Comparison of ENCODE assay signal across 8 cellular contexts in the genomic region with DNA sequence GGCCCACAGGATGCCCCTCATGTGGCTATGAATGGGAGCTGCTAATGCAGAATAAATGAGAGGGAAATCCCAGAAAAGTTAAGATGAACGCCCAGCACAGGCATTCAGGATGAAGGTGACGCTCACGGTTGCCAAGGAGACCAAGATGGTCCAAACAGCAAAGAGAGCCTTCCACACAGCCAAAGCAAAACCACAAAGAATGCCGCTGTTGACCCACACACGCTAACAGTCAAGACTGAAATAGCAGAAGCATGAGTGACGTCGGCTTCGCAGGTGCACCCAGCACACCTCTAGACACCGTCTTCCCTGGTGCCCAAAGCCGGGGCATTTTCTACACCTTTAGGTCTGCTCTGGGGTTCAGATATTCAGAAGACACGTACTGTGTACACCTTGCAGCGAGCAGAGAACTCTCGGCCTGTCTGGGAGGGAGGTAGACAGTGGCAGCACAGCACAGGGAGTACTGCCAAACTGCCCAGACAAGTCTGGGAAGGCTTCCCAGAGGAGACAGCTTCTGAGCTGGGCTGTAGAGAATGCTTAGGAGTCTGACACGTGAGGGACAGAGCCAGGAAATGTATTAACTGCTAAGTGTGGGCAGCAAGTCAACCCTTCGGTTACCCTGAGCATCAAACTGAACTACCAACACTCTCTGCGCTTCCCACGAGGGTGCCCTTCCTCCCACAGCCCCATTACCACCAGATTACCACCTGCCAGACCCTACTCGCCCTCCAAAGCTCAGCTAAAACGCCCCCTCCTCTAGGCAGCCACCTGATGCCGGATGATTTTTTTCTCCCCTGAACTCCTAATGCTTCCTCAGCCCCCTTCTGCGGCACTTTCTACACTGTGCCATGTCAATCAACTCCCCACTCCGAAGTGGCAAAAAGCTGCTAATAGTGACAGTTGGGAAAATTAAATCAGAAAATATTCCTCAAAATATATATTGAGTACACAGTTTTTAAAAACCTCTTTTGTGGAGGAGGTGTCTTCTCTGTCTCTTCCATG. TPM values are rescaled to one million over a fixed set of nuclear protein-coding genes. Genes with fewer than 3 reads are reported as not detected.
DNase-seq lines count a peak whose midpoint lies in the region; ATAC-seq and TF ChIP-seq lines count a peak whose summit lies in the region.

No MANE protein-coding gene starts in this region.

- no peak for TF ChIP-seq POLR2A in upper lobe of left lung (IDR thresholded peaks at IDR 0.05)

- H3K4me3 ChIP-seq in fibroblast of lung (replicated peaks in 1 of 4; ENCODE audit: control extremely low read depth in 1 of 4, insufficient read depth in 1 of 4, low read depth in 3 of 4, low read length in 4 of 4) (no peak overlapping the region), upper lobe of left lung (no peak overlapping the region)

- no peak for TF ChIP-seq EP300 in upper lobe of left lung (IDR thresholded peaks at IDR 0.05)

- no peaks in the 10 kb centered on the region for H3K79me2 ChIP-seq in fibroblast of lung (ENCODE audit: control insufficient read depth, insufficient read depth, low read length)

- 46 to 61% methylated on average over 22 of the region's 22 CpGs for WGBS in upper lobe of left lung, 2 donors

- no peak overlapping the region for H3K9ac ChIP-seq in fibroblast of lung (ENCODE audit: insufficient read depth, low read length)

- H3K9me3 ChIP-seq in fibroblast of lung (ENCODE audit: control insufficient read depth, insufficient read depth, low read depth, low read length) (no peaks in the 10 kb centered on the region), upper lobe of left lung (no peaks in the 10 kb centered on the region)

- H3K36me3 ChIP-seq in fibroblast of lung (ENCODE audit: control insufficient read depth, insufficient read depth, low read length) (no peaks in the 10 kb centered on the region), upper lobe of left lung (no peaks in the 10 kb centered on the region)

- CTCF ChIA-PET in activated CD4-positive, alpha-beta T cell treated with anti-CD3 and anti-CD28 coated beads for 36 hours (lab: Charles Lee), result interaction anchor here (0.8 to 3.5 kb wide), 6 partner anchors 8 to 44 kb away, joined by 3 to 24 read pairs (median 4); no protein-coding TSS in a partner anchor

- DNase-seq in HT1080 (ENCODE audit: low read depth) (peak; percentile 94), fibroblast of lung (ENCODE audit: low read depth in 2 of 2) (peak; percentile 71 to 97), upper lobe of left lung (peak in 1 of 2 donors; percentile 90), DMS53 treated with DMSO at 0.1 percent for 48 hours (lab: John Stamatoyannopoulos, UW; ENCODE audit: unreplicated experiment) (no peak), cortex of kidney (lab: John Stamatoyannopoulos, UW) (no peak)
- peak; percentile 75 for DNase-seq in activated CD4-positive, alpha-beta T cell treated with anti-CD3 and anti-CD28 coated beads for 36 hours

- H3K4me1 Mint-ChIP-seq in activated CD4-positive, alpha-beta T cell treated with anti-CD3 and anti-CD28 coated beads for 36 hours, result peaks cover 87% of the 10 kb centered on the region

- peaks cover 4% of the 10 kb centered on the region for H3K27me3 ChIP-seq in fibroblast of lung (ENCODE audit: control insufficient read depth, insufficient read depth, low read length)
- no peaks in the 10 kb centered on the region for H3K27me3 ChIP-seq in upper lobe of left lung

- POLR2A ChIA-PET in activated CD4-positive, alpha-beta T cell treated with anti-CD3 and anti-CD28 coated beads for 36 hours (lab: Charles Lee), result interaction anchor here (1.2 kb wide), 1 partner anchor 49 kb away, joined by 3 read pairs; no protein-coding TSS in a partner anchor

- intact Hi-C loops in activated CD4-positive, alpha-beta T cell treated with anti-CD3 and anti-CD28 coated beads for 36 hours (cut with DNase I, micrococcal nuclease), result loop anchor here in 1 of 2 experiments (1.0 kb wide), 1 partner anchor 16 kb away; no protein-coding TSS in a partner anchor

- peak overlapping the region; percentile 13 for H3K4me2 ChIP-seq in fibroblast of lung (ENCODE audit: extremely low read depth, insufficient read depth, low read length)

- no peak overlapping the region for H3K27ac ChIP-seq in fibroblast of lung (ENCODE audit: insufficient read depth, low read length)
- peak overlapping the region; percentile 67 to 80 (median 74) for H3K27ac ChIP-seq in upper lobe of left lung

- TF ChIP-seq CTCF in fibroblast of lung (conservative IDR thresholded peaks at IDR 0.05 in 1 of 2, IDR thresholded peaks at IDR 0.05 in 1 of 2; ENCODE audit: low read depth in 1 of 2, low read length in 2 of 2) (no peak), upper lobe of left lung (IDR thresholded peaks at IDR 0.05) (peak in 1 of 6 experiments; percentile 30)

- H3K27me3 Mint-ChIP-seq in activated CD4-positive, alpha-beta T cell treated with anti-CD3 and anti-CD28 coated beads for 36 hours, result no peaks in the 10 kb centered on the region

- H3K9me3 Mint-ChIP-seq in activated CD4-positive, alpha-beta T cell treated with anti-CD3 and anti-CD28 coated beads for 36 hours (ENCODE audit: low read depth), result no peaks in the 10 kb centered on the region

- H3K4me1 ChIP-seq in fibroblast of lung (ENCODE audit: control insufficient read depth, extremely low read depth, insufficient read depth, low read length) (no peaks in the 10 kb centered on the region), upper lobe of left lung (peaks cover 51 to 83% (median 65%) of the 10 kb centered on the region in 4 donors)

- H2AFZ ChIP-seq in fibroblast of lung (ENCODE audit: low read length), result no peak overlapping the region

- peak overlapping the region; percentile 43 for H3K4me3 Mint-ChIP-seq in activated CD4-positive, alpha-beta T cell treated with anti-CD3 and anti-CD28 coated beads for 36 hours

- peak overlapping the region; percentile 61 for H3K27ac Mint-ChIP-seq in activated CD4-positive, alpha-beta T cell treated with anti-CD3 and anti-CD28 coated beads for 36 hours

- H3K36me3 Mint-ChIP-seq in activated CD4-positive, alpha-beta T cell treated with anti-CD3 and anti-CD28 coated beads for 36 hours (ENCODE audit: low read depth), result peaks cover 2% of the 10 kb centered on the region

- no peaks in the 10 kb centered on the region for H4K20me1 ChIP-seq in fibroblast of lung (ENCODE audit: control insufficient read depth, extremely low read depth, insufficient read depth, low read length)

- ATAC-seq in GM18498 (IDR thresholded peaks at IDR 0.05; ENCODE audit: unreplicated experiment) (peak; percentile 75), GM21526 (IDR thresholded peaks at IDR 0.05; ENCODE audit: low FRiP score, unreplicated experiment) (peak; percentile 70), upper lobe of left lung (ENCODE audit: low FRiP score in 2 of 2) (peak; percentile 68 to 88)
- peak; percentile 49 for ATAC-seq in activated CD4-positive, alpha-beta T cell treated with anti-CD3 and anti-CD28 coated beads for 36 hours

RNA-seq across cellular contexts. Expression of gene CCDC88C, which starts 50.1 kb away (rescaled TPM):
- total RNA-seq in HT1080 (2014; rRNA removed; shearing (Covaris generic)), result 13.2 and 15.2 TPM in 2 replicates
- 7.8 and 8.4 TPM in 2 replicates for polyA plus RNA-seq in HT1080 (2015; cell fraction: cytosol; rRNA removed)
- polyA plus RNA-seq in HT1080 (2015; cell fraction: nucleus; rRNA removed), result 14.2 and 20.7 TPM in 2 replicates
- 10 to 100 TPM; 73.7 to 82.8 TPM for total RNA-seq in activated CD4-positive, alpha-beta T cell treated with anti-CD3 and anti-CD28 coated beads for 36 hours
- total RNA-seq in fibroblast of lung, result 0.17 and 0.51 TPM in 2 replicates
- 0.02 and 0.12 TPM in 2 replicates for polyA plus RNA-seq in fibroblast of lung
- 0.33 TPM in 1 of 2 replicates, not detected in the other for polyA plus RNA-seq in fibroblast of lung (2012)
- not detected in 2 replicates for polyA minus RNA-seq in fibroblast of lung (ENCODE audit: low replicate concordance)
- total RNA-seq in upper lobe of left lung, result 100 to 1,000 TPM in 1 of 6 donors, 10 to 100 TPM in 5; 33.1 to 119 (median 54.5) TPM

Comparison
In these comparisons a context has a peak if more than half of its experiments do, and no peak if none do; other contexts are left out.
1. DNase-seq: peak in HT1080 (single experiment), activated CD4-positive, alpha-beta T cell treated with anti-CD3 and anti-CD28 coated beads for 36 hours (single experiment) and fibroblast of lung (2 of 2); none in DMS53 treated with DMSO at 0.1 percent for 48 hours (single experiment) and cortex of kidney (single experiment).
2. Peak in every context shown above with its lines, with median percentiles within 50 percentile points of each other: ATAC-seq.